1 cellular context compared by ENCODE assay signal in the genomic region with DNA sequence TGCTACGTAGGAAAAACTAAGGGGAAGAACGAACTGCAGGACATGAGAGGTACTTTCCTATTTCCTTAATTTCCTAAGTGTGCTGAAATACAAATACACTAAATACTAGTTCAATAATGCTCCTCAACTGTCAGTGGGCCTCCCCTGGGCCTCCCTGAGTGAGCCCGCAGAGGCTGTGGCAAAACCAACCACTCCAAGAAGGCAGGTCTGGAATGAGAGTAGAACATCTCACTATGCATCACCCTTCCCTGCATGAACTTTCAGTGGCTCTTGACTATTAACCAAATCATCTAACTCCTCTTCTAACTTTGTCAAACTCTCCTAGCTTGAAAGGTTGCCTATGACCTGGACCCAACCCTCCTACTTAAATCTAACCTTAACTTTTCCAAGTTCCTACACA.
TF ChIP-seq lines count a peak whose summit lies in the region.

No MANE protein-coding gene starts in this region.

TF ChIP-seq in GM12878, 131 proteins besides CTCF, POLR2A, EP300 and RAD21 (continued from another document):
- TF ChIP-seq, protein P1, sequence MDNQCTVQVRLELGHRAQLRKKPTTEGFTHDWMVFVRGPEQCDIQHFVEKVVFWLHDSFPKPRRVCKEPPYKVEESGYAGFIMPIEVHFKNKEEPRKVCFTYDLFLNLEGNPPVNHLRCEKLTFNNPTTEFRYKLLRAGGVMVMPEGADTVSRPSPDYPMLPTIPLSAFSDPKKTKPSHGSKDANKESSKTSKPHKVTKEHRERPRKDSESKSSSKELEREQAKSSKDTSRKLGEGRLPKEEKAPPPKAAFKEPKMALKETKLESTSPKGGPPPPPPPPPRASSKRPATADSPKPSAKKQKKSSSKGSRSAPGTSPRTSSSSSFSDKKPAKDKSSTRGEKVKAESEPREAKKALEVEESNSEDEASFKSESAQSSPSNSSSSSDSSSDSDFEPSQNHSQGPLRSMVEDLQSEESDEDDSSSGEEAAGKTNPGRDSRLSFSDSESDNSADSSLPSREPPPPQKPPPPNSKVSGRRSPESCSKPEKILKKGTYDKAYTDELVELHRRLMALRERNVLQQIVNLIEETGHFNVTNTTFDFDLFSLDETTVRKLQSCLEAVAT (IDR thresholded peaks at IDR 0.05): no peak
- TF ChIP-seq BMI1 (IDR thresholded peaks at IDR 0.05; ENCODE audit: borderline replicate concordance) (no peak), ZNF24 (IDR thresholded peaks at IDR 0.05) (no peak), TCF3 (IDR thresholded peaks at IDR 0.05; ENCODE audit: borderline replicate concordance, insufficient read depth, low read depth, low read length) (no peak), CHD4 (IDR thresholded peaks at IDR 0.05) (no peak), HDAC6 (IDR thresholded peaks at IDR 0.05; ENCODE audit: unreplicated experiment) (no peak), EED (IDR thresholded peaks at IDR 0.05; ENCODE audit: low read depth) (no peak), DPF2 (IDR thresholded peaks at IDR 0.05) (no peak), TBL1XR1 (IDR thresholded peaks at IDR 0.05; ENCODE audit: low read depth, low read length) (no peak), FOXM1 (IDR thresholded peaks at IDR 0.05; ENCODE audit: low read depth, low read length) (no peak), HDAC2 (IDR thresholded peaks at IDR 0.05) (no peak), JUNB (IDR thresholded peaks at IDR 0.05) (no peak), STAT1 (conservative IDR thresholded peaks at IDR 0.05) (no peak), ZNF274 (IDR thresholded peaks at IDR 0.05; ENCODE audit: insufficient read depth, insufficient read length) (no peak), SMAD1 (IDR thresholded peaks at IDR 0.05; ENCODE audit: low read depth, partially characterized antibody) (no peak), MEF2A (IDR thresholded peaks at IDR 0.05; ENCODE audit: insufficient read depth, low read depth, low read length) (no peak), CREM (IDR thresholded peaks at IDR 0.05; ENCODE audit: low read depth) (no peak)
- TF ChIP-seq, protein P2, sequence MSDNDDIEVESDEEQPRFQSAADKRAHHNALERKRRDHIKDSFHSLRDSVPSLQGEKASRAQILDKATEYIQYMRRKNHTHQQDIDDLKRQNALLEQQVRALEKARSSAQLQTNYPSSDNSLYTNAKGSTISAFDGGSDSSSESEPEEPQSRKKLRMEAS (IDR thresholded peaks at IDR 0.05; ENCODE audit: low read depth, low read length): no peak
